1 cellular context compared by ENCODE assay signal in genomic region chr14:93799617-93800016, GRCh38.
A peak's percentile ranks its signal among the peaks of the same experiment; 100 is the strongest.
TF ChIP-seq lines count a peak whose summit lies in the region.

No MANE protein-coding gene starts in this region.

TF ChIP-seq in HepG2, 621 proteins besides CTCF, POLR2A, EP300 and RAD21 (continued from another document and continues in another):
- TF ChIP-seq, protein P1, sequence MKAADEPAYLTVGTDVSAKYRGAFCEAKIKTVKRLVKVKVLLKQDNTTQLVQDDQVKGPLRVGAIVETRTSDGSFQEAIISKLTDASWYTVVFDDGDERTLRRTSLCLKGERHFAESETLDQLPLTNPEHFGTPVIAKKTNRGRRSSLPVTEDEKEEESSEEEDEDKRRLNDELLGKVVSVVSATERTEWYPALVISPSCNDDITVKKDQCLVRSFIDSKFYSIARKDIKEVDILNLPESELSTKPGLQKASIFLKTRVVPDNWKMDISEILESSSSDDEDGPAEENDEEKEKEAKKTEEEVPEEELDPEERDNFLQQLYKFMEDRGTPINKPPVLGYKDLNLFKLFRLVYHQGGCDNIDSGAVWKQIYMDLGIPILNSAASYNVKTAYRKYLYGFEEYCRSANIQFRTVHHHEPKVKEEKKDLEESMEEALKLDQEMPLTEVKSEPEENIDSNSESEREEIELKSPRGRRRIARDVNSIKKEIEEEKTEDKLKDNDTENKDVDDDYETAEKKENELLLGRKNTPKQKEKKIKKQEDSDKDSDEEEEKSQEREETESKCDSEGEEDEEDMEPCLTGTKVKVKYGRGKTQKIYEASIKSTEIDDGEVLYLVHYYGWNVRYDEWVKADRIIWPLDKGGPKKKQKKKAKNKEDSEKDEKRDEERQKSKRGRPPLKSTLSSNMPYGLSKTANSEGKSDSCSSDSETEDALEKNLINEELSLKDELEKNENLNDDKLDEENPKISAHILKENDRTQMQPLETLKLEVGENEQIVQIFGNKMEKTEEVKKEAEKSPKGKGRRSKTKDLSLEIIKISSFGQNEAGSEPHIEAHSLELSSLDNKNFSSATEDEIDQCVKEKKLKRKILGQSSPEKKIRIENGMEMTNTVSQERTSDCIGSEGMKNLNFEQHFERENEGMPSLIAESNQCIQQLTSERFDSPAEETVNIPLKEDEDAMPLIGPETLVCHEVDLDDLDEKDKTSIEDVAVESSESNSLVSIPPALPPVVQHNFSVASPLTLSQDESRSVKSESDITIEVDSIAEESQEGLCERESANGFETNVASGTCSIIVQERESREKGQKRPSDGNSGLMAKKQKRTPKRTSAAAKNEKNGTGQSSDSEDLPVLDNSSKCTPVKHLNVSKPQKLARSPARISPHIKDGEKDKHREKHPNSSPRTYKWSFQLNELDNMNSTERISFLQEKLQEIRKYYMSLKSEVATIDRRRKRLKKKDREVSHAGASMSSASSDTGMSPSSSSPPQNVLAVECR (CRISPR knock-in tag; IDR thresholded peaks at IDR 0.05; ENCODE audit: borderline replicate concordance): no peak
- TF ChIP-seq KDM2A (CRISPR knock-in tag; IDR thresholded peaks at IDR 0.05; ENCODE audit: borderline replicate concordance, low read depth) (no peak), POGK (CRISPR knock-in tag; conservative IDR thresholded peaks at IDR 0.05) (no peak), ZXDC (CRISPR knock-in tag; IDR thresholded peaks at IDR 0.05) (no peak), ZNF629 (CRISPR knock-in tag; conservative IDR thresholded peaks at IDR 0.05) (no peak), TBX2 (CRISPR knock-in tag; IDR thresholded peaks at IDR 0.05; ENCODE audit: borderline replicate concordance) (no peak; the same call in 1 of the 2 replicates), NKX3-1 (CRISPR knock-in tag; IDR thresholded peaks at IDR 0.05) (no peak), ZNF891 (CRISPR knock-in tag; IDR thresholded peaks at IDR 0.05) (no peak), XRCC5 (optimal IDR thresholded peaks at IDR 0.05; ENCODE audit: low read length) (no peak), ZNF543 (CRISPR knock-in tag; IDR thresholded peaks at IDR 0.05) (0 out of 2 replicates have a peak, but pooled peaks have one; percentile 47), CC2D1A (CRISPR knock-in tag; IDR thresholded peaks at IDR 0.05) (no peak), DPF2 (CRISPR knock-in tag; IDR thresholded peaks at IDR 0.05; ENCODE audit: borderline replicate concordance, low read depth) (0 out of 2 replicates have a peak, but pooled peaks have one; percentile 65), ZNF280B (CRISPR knock-in tag; IDR thresholded peaks at IDR 0.05; ENCODE audit: borderline replicate concordance) (no peak), ZNF275 (CRISPR knock-in tag; IDR thresholded peaks at IDR 0.05; ENCODE audit: borderline replicate concordance) (no peak), NR2F2 (IDR thresholded peaks at IDR 0.05; ENCODE audit: borderline replicate concordance, low read depth) (peak; percentile 73; the same call in 1 of the 2 replicates), ZNF781 (CRISPR knock-in tag; IDR thresholded peaks at IDR 0.05; ENCODE audit: borderline replicate concordance, not compliant biosample characterization) (no peak), ZKSCAN8 (CRISPR knock-in tag; IDR thresholded peaks at IDR 0.05; ENCODE audit: borderline replicate concordance) (no peak; the same call in 1 of the 2 replicates), HMGXB4 (CRISPR knock-in tag; IDR thresholded peaks at IDR 0.05; ENCODE audit: borderline replicate concordance in 1 of 2, low read depth in 1 of 2) (no peak), HNRNPK (IDR thresholded peaks at IDR 0.05; ENCODE audit: low read depth, low read length, poor library complexity, severe bottlenecking) (no peak), ZMYM4 (CRISPR knock-in tag; IDR thresholded peaks at IDR 0.05) (0 out of 2 replicates have a peak, but pooled peaks have one; percentile 14), ZFP82 (CRISPR knock-in tag; IDR thresholded peaks at IDR 0.05; ENCODE audit: borderline replicate concordance) (no peak)
- TF ChIP-seq, protein P2, sequence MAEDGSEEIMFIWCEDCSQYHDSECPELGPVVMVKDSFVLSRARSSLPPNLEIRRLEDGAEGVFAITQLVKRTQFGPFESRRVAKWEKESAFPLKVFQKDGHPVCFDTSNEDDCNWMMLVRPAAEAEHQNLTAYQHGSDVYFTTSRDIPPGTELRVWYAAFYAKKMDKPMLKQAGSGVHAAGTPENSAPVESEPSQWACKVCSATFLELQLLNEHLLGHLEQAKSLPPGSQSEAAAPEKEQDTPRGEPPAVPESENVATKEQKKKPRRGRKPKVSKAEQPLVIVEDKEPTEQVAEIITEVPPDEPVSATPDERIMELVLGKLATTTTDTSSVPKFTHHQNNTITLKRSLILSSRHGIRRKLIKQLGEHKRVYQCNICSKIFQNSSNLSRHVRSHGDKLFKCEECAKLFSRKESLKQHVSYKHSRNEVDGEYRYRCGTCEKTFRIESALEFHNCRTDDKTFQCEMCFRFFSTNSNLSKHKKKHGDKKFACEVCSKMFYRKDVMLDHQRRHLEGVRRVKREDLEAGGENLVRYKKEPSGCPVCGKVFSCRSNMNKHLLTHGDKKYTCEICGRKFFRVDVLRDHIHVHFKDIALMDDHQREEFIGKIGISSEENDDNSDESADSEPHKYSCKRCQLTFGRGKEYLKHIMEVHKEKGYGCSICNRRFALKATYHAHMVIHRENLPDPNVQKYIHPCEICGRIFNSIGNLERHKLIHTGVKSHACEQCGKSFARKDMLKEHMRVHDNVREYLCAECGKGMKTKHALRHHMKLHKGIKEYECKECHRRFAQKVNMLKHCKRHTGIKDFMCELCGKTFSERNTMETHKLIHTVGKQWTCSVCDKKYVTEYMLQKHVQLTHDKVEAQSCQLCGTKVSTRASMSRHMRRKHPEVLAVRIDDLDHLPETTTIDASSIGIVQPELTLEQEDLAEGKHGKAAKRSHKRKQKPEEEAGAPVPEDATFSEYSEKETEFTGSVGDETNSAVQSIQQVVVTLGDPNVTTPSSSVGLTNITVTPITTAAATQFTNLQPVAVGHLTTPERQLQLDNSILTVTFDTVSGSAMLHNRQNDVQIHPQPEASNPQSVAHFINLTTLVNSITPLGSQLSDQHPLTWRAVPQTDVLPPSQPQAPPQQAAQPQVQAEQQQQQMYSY (CRISPR knock-in tag; IDR thresholded peaks at IDR 0.05): no peak
- TF ChIP-seq, protein P3, sequence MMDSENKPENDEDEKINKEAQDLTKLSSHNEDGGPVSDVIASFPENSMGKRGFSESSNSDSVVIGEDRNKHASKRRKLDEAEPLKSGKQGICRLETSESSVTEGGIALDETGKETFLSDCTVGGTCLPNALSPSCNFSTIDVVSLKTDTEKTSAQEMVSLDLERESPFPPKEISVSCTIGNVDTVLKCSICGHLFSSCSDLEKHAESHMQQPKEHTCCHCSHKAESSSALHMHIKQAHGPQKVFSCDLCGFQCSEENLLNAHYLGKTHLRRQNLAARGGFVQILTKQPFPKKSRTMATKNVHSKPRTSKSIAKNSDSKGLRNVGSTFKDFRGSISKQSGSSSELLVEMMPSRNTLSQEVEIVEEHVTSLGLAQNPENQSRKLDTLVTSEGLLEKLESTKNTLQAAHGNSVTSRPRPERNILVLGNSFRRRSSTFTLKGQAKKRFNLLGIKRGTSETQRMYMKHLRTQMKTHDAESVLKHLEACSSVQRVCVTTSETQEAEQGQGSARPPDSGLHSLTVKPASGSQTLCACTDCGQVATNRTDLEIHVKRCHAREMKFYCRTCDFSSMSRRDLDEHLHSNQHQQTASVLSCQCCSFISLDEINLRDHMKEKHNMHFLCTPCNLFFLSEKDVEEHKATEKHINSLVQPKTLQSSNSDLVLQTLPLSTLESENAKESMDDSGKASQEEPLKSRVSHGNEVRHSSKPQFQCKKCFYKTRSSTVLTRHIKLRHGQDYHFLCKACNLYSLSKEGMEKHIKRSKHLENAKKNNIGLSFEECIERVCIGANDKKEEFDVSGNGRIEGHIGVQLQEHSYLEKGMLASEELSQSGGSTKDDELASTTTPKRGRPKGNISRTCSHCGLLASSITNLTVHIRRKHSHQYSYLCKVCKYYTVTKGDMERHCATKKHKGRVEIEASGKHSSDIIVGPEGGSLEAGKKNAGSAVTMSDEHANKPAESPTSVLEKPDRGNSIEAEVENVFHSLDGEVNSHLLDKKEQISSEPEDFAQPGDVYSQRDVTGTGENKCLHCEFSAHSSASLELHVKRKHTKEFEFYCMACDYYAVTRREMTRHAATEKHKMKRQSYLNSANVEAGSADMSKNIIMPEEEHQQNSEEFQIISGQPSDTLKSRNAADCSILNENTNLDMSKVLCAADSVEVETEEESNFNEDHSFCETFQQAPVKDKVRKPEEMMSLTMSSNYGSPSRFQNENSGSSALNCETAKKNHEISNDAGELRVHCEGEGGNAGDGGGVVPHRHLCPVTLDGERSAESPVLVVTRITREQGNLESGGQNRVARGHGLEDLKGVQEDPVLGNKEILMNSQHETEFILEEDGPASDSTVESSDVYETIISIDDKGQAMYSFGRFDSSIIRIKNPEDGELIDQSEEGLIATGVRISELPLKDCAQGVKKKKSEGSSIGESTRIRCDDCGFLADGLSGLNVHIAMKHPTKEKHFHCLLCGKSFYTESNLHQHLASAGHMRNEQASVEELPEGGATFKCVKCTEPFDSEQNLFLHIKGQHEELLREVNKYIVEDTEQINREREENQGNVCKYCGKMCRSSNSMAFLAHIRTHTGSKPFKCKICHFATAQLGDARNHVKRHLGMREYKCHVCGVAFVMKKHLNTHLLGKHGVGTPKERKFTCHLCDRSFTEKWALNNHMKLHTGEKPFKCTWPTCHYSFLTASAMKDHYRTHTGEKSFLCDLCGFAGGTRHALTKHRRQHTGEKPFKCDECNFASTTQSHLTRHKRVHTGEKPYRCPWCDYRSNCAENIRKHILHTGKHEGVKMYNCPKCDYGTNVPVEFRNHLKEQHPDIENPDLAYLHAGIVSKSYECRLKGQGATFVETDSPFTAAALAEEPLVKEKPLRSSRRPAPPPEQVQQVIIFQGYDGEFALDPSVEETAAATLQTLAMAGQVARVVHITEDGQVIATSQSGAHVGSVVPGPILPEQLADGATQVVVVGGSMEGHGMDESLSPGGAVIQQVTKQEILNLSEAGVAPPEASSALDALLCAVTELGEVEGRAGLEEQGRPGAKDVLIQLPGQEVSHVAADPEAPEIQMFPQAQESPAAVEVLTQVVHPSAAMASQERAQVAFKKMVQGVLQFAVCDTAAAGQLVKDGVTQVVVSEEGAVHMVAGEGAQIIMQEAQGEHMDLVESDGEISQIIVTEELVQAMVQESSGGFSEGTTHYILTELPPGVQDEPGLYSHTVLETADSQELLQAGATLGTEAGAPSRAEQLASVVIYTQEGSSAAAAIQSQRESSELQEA (CRISPR knock-in tag; IDR thresholded peaks at IDR 0.05; ENCODE audit: not compliant biosample characterization): no peak
